Comparison of ENCODE assay signal across 18 cellular contexts in genomic region chr3:67614195-67614594, GRCh38. TPM values are rescaled to one million over a fixed set of nuclear protein-coding genes. Genes with fewer than 3 reads are reported as not detected.
A peak's percentile ranks its signal among the peaks of the same experiment; 100 is the strongest.
DNase-seq lines count a peak whose midpoint lies in the region; ATAC-seq, FAIRE-seq and TF ChIP-seq lines count a peak whose summit lies in the region.
"Had no signal": no experiment of that assay in that cellular context is flagged by ENCODE, and none has a peak within 500 bp of the region (broad histone marks: within the 10 kb centered on the region; RNA-seq: fewer than 3 reads in every experiment).

No MANE protein-coding gene starts in this region.

- intact Hi-C loops in right lobe of liver (cut with DNase I) (no loop called here), HepG2 (cut with micrococcal nuclease; ENCODE audit: unreplicated experiment) (no loop called here)

- peak in 3 of 4 donors; percentile 28 to 47 (median 30) for ATAC-seq in right lobe of liver
- ATAC-seq in HepG2, result no peak
- ATAC-seq in stimulated activated effector memory CD8-positive, alpha-beta T cell treated with anti-CD3 and anti-CD28 coated beads, Interleukin-12 subunit alpha, Interleukin-12 subunit beta, amount 100 ng/mL, for 72 hours, result no peak
- ATAC-seq in HG02870 (IDR thresholded peaks at IDR 0.05; ENCODE audit: unreplicated experiment), result no peak
- ATAC-seq: GM12878 had no signal

- H3K27me3 ChIP-seq in right lobe of liver (no peaks in the 10 kb centered on the region), HepG2 (ENCODE audit: control insufficient read depth in 1 of 2, insufficient read depth in 2 of 2, low read length in 2 of 2) (no peaks in the 10 kb centered on the region)

- FAIRE-seq in HepG2 (lab: Jason Lieb, UNC), result no peak
- FAIRE-seq: A204.1, GM12878, RCC 7860 had no signal

- H3K4me3 ChIP-seq in right lobe of liver (no peak overlapping the region), HepG2 (replicated peaks in 1 of 3; ENCODE audit: insufficient read depth in 1 of 3, low read depth in 2 of 3, low read length in 3 of 3) (no peak overlapping the region), astrocyte of the cerebellum (ENCODE audit: low read depth, low read length) (no peak overlapping the region)
- H3K4me3 ChIP-seq: GM12878 had no signal

- DNase-seq in right lobe of liver, result no peak
- no peak for DNase-seq in HepG2 (ENCODE audit: low spot score)
- peak; percentile 26 for DNase-seq in astrocyte of the cerebellum (ENCODE audit: low read depth)
- DNase-seq in iPS-NIHi11 (ENCODE audit: low spot score), result peak; percentile 22
- DNase-seq in stimulated activated effector memory CD8-positive, alpha-beta T cell treated with anti-CD3 and anti-CD28 coated beads, Interleukin-12 subunit alpha, Interleukin-12 subunit beta, amount 100 ng/mL, for 72 hours (ENCODE audit: low spot score in 2 of 2), result no peak
- no peak for DNase-seq in hypothalamus (lab: John Stamatoyannopoulos, UW)
- no peak for DNase-seq in T-helper 9 cell
- DNase-seq: C1 segment of cervical spinal cord, Caco-2, IMR-90, NCI-H2029 treated with DMSO at 0.1 percent for 48 hours, NCI-H510A, NCI-H82, SIG-M5 had no signal

- TF ChIP-seq EP300 in HepG2 (IDR thresholded peaks at IDR 0.05; ENCODE audit: low read depth in 2 of 2, low read length in 2 of 2), result no peak
- TF ChIP-seq EP300 in HepG2 (CRISPR knock-in tag; IDR thresholded peaks at IDR 0.05; ENCODE audit: borderline replicate concordance), result no peak

- peak overlapping the region in 1 of 3 donors; percentile 26 for H3K27ac ChIP-seq in right lobe of liver
- H3K27ac ChIP-seq in HepG2 (ENCODE audit: extremely low read length, insufficient read depth, low read length), result no peak overlapping the region

- no peaks in the 10 kb centered on the region for H3K79me2 ChIP-seq in HepG2 (ENCODE audit: insufficient read depth, low read length)

- WGBS in right lobe of liver (ENCODE audit: insufficient coverage, low coverage, low lambda C conversion rate, missing lambda C conversion rate), result 64% methylated on average over 3 of the region's 3 CpGs
- 97% methylated on average over 3 of the region's 3 CpGs for WGBS in HepG2 (ENCODE audit: low lambda C conversion rate)

- TF ChIP-seq RAD21 in HepG2 (CRISPR knock-in tag; IDR thresholded peaks at IDR 0.05), result no peak

- H3K9me3 ChIP-seq in right lobe of liver, result no peaks in the 10 kb centered on the region
- H3K9me3 ChIP-seq in HepG2 (ENCODE audit: low read length), result no peaks in the 10 kb centered on the region
- H3K9me3 ChIP-seq: Caco-2 had no signal

- peak overlapping the region; percentile 50 for H3K27ac Mint-ChIP-seq in stimulated activated effector memory CD8-positive, alpha-beta T cell treated with anti-CD3 and anti-CD28 coated beads, Interleukin-12 subunit alpha, Interleukin-12 subunit beta, amount 100 ng/mL, for 72 hours

- in situ Hi-C loops in HepG2 (cut with HindIII; ENCODE audit: extremely low pct_ligation_motif_present, low pct_unique_long_range_greater_than_20kb) (no loop called here), astrocyte of the cerebellum (cut with HindIII; ENCODE audit: low sequenced_read_pairs) (no loop called here)

- no peak for TF ChIP-seq CTCF in right lobe of liver (IDR thresholded peaks at IDR 0.05)
- TF ChIP-seq CTCF in HepG2 (CRISPR knock-in tag; IDR thresholded peaks at IDR 0.05), result no peak
- peak; percentile 9 for TF ChIP-seq CTCF in astrocyte of the cerebellum (IDR thresholded peaks at IDR 0.05; ENCODE audit: low read depth, low read length, missing control alignments)

- no peak overlapping the region for H3K9ac ChIP-seq in HepG2 (ENCODE audit: insufficient read depth, low read depth, low read length)

- H3K4me1 ChIP-seq in right lobe of liver (peaks cover 0 to 14% (median 0%) of the 10 kb centered on the region in 4 donors), HepG2 (ENCODE audit: insufficient read depth, low read length) (peaks cover 18% of the 10 kb centered on the region; the same call in 1 of the 2 replicates)
- H3K4me1 ChIP-seq: Caco-2 had no signal

- H3K4me2 ChIP-seq in HepG2 (ENCODE audit: low read depth, low read length), result no peak overlapping the region

- H3K4me3 Mint-ChIP-seq in stimulated activated effector memory CD8-positive, alpha-beta T cell treated with anti-CD3 and anti-CD28 coated beads, Interleukin-12 subunit alpha, Interleukin-12 subunit beta, amount 100 ng/mL, for 72 hours, result no peak overlapping the region

- no peaks in the 10 kb centered on the region for H3K9me3 Mint-ChIP-seq in stimulated activated effector memory CD8-positive, alpha-beta T cell treated with anti-CD3 and anti-CD28 coated beads, Interleukin-12 subunit alpha, Interleukin-12 subunit beta, amount 100 ng/mL, for 72 hours

- TF ChIP-seq POLR2A in right lobe of liver (IDR thresholded peaks at IDR 0.05), result no peak
- no peak for TF ChIP-seq POLR2A in HepG2 (IDR thresholded peaks at IDR 0.05; ENCODE audit: insufficient read depth in 1 of 2, low read depth in 2 of 2, low read length in 2 of 2)

- H4K20me1 ChIP-seq in HepG2 (ENCODE audit: insufficient read depth, low read length), result no peaks in the 10 kb centered on the region

- no peak overlapping the region for H2AFZ ChIP-seq in HepG2 (ENCODE audit: low read length)

- H3K4me1 Mint-ChIP-seq in stimulated activated effector memory CD8-positive, alpha-beta T cell treated with anti-CD3 and anti-CD28 coated beads, Interleukin-12 subunit alpha, Interleukin-12 subunit beta, amount 100 ng/mL, for 72 hours, result peaks cover 32% of the 10 kb centered on the region

- CTCF ChIA-PET in HepG2 (lab: Yijun Ruan, JAX; ENCODE audit: low intra/inter-chr PET ratio, low total read pairs), result no interaction called here

- H3K36me3 Mint-ChIP-seq in stimulated activated effector memory CD8-positive, alpha-beta T cell treated with anti-CD3 and anti-CD28 coated beads, Interleukin-12 subunit alpha, Interleukin-12 subunit beta, amount 100 ng/mL, for 72 hours, result peaks cover 23% of the 10 kb centered on the region

- POLR2A ChIA-PET in HepG2 (lab: Yijun Ruan, JAX), result no interaction called here

- H3K36me3 ChIP-seq in right lobe of liver, result peaks cover 0 to 7% (median under 1%) of the 10 kb centered on the region in 4 donors
- peaks cover 0 to 16% of the 10 kb centered on the region in 2 experiments; a peak in 3 of 5 replicates for H3K36me3 ChIP-seq in HepG2 (replicated peaks in 1 of 2; ENCODE audit: control insufficient read depth in 1 of 2, insufficient read depth in 2 of 2, low read length in 2 of 2)

- BruUV-seq in HepG2 (replicated peaks; lab: Mats Ljungman, UMichigan), result no TSS peak

TF ChIP-seq in HepG2, 621 proteins besides CTCF, POLR2A, EP300 and RAD21:
- no peak for TF ChIP-seq TAF1 (CRISPR knock-in tag; IDR thresholded peaks at IDR 0.05)
- TF ChIP-seq ZNF496 (CRISPR knock-in tag; IDR thresholded peaks at IDR 0.05; ENCODE audit: insufficient replicate concordance), result no peak

RNA-seq across cellular contexts. Expression of gene SUCLG2, which starts 40.2 kb away (rescaled TPM):
- 100 to 1,000 TPM; 138 to 167 (median 158) TPM for total RNA-seq in right lobe of liver
- 64.9 and 79.4 TPM in 2 replicates for total RNA-seq in HepG2 (2016; rRNA removed; fragmentation: Illumina TruSeq; extraction: Trizol)
- 33.0 and 34.5 TPM in 2 replicates for total RNA-seq in HepG2 (2016; cell fraction: cytosol; rRNA removed; fragmentation: Illumina TruSeq; extraction: Trizol; ENCODE audit: low read depth)
- 65.0 and 77.2 TPM in 2 replicates for total RNA-seq in HepG2 (2016; cell fraction: insoluble cytoplasmic fraction; rRNA removed; fragmentation: Illumina TruSeq; extraction: Trizol)
- 28.2 and 33.3 TPM in 2 replicates for total RNA-seq in HepG2 (2016; cell fraction: membrane; rRNA removed; fragmentation: Illumina TruSeq; extraction: Trizol)
- total RNA-seq in HepG2 (2016; cell fraction: nucleus; rRNA removed; fragmentation: Illumina TruSeq; extraction: Trizol), result 40.6 and 43.6 TPM in 2 replicates
- 13.5 and 21.4 TPM in 2 replicates for polyA plus RNA-seq in HepG2 (2011; rRNA removed)
- polyA plus RNA-seq in HepG2 (2011; cell fraction: cytosol; rRNA removed), result 12.9 and 15.9 TPM in 2 replicates
- polyA plus RNA-seq in HepG2 (2011; cell fraction: nucleus; rRNA removed), result 3.4 and 4.4 TPM in 2 replicates
- 27.9 and 45.3 TPM in 2 replicates for polyA plus RNA-seq in HepG2 (2012)
- polyA plus RNA-seq in HepG2 (2016; cell fraction: cytosol; fragmentation: Illumina TruSeq; extraction: Trizol; ENCODE audit: low read depth), result 10.9 and 11.1 TPM in 2 replicates
- polyA plus RNA-seq in HepG2 (2016; cell fraction: insoluble cytoplasmic fraction; fragmentation: Illumina TruSeq; extraction: Trizol; ENCODE audit: low read depth), result 70.4 and 76.1 TPM in 2 replicates
- 20.7 and 22.2 TPM in 2 replicates for polyA plus RNA-seq in HepG2 (2016; cell fraction: membrane; fragmentation: Illumina TruSeq; extraction: Trizol; ENCODE audit: low read depth)
- polyA plus RNA-seq in HepG2 (2016; cell fraction: nucleus; fragmentation: Illumina TruSeq; extraction: Trizol; ENCODE audit: insufficient read depth, low read depth), result 25.5 and 26.9 TPM in 2 replicates
- 5.1 and 7.9 TPM in 2 replicates for polyA minus RNA-seq in HepG2 (2011; rRNA and poly(A)+ RNA removed; ENCODE audit: low replicate concordance)
- 20.6 and 21.5 TPM in 2 replicates for polyA minus RNA-seq in HepG2 (2011; cell fraction: cytosol; rRNA and poly(A)+ RNA removed)
- 30.3 and 32.4 TPM in 2 replicates for polyA minus RNA-seq in HepG2 (2011; cell fraction: nucleus; rRNA and poly(A)+ RNA removed)

Comparison
In these comparisons a context has a peak if more than half of its experiments do, and no peak if none do; other contexts are left out.
1. ATAC-seq: peak in right lobe of liver (3 of 4); none in HepG2 (single experiment), stimulated activated effector memory CD8-positive, alpha-beta T cell treated with anti-CD3 and anti-CD28 coated beads, Interleukin-12 subunit alpha, Interleukin-12 subunit beta, amount 100 ng/mL, for 72 hours (single experiment) and HG02870 (single experiment).
2. DNase-seq: peak in astrocyte of the cerebellum (single experiment) and iPS-NIHi11 (single experiment); none in right lobe of liver (0 of 3), HepG2 (single experiment), stimulated activated effector memory CD8-positive, alpha-beta T cell treated with anti-CD3 and anti-CD28 coated beads, Interleukin-12 subunit alpha, Interleukin-12 subunit beta, amount 100 ng/mL, for 72 hours (0 of 2), hypothalamus (0 of 51) and T-helper 9 cell (single experiment).